ENCODE assay signal across 17 cellular contexts in the genomic region with DNA sequence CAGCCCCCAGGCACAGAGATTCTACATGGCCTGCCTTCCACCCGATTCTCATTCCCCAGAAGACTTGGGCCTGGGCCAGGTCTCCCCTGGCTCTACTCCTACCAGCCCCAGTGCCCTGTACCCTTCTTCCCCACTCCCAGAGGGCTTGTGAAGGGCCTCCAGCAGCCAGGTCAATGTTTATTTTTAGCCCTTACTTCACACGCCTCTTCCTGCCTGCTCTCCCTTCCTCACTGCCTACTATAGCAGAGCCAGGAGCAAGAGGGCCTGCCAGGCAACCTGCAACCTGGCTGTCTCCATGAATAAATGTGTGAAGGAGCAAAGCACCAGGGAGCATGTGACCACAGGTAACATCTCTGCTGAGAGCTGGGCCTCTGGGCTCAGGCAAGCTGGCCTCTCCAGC. TPM values are rescaled to one million over a fixed set of nuclear protein-coding genes. Genes with fewer than 3 reads are reported as not detected.
DNase-seq lines count a peak whose midpoint lies in the region; ATAC-seq, FAIRE-seq and TF ChIP-seq lines count a peak whose summit lies in the region.
"Had no signal": no experiment of that assay in that cellular context is flagged by ENCODE, and none has a peak within 500 bp of the region (broad histone marks: within the 10 kb centered on the region; RNA-seq: fewer than 3 reads in every experiment).

No MANE protein-coding gene starts in this region.

- H3K27me3 Mint-ChIP-seq in astrocyte (ENCODE audit: low read depth, unreplicated experiment) = peaks cover 11% of the 10 kb centered on the region
- H3K27me3 Mint-ChIP-seq in CD4-positive, alpha-beta T cell = no peaks in the 10 kb centered on the region
- H3K27me3 Mint-ChIP-seq: activated CD4-positive, alpha-beta T cell treated with anti-CD3 and anti-CD28 coated beads, Interleukin-2, amount 10 ng/mL, durations not matched to agents 7 days and 5 days; stimulated activated naive CD8-positive, alpha-beta T cell treated with anti-CD3 and anti-CD28 coated beads, Interleukin-15, Interleukin-2, amounts not matched to agents 100 ng/mL and 50 ng/mL, for 24 hours had no signal

- DNase-seq in Right ventricle myocardium inferior (ENCODE audit: missing footprints) = no peak
- DNase-seq in cardiac septum (ENCODE audit: low spot score) = no peak
- no peak for DNase-seq in astrocyte (ENCODE audit: low read depth)
- peak; percentile 21 for DNase-seq in kidney tubule cell (ENCODE audit: low spot score)
- DNase-seq in SIG-M5 treated with dmso at 0.1 percent for 504 hours (lab: John Stamatoyannopoulos, UW; ENCODE audit: unreplicated experiment) = no peak
- no peak for DNase-seq in CD4-positive, alpha-beta T cell
- DNase-seq: ACHN; activated CD4-positive, alpha-beta T cell treated with anti-CD3 and anti-CD28 coated beads, Interleukin-2, amount 10 ng/mL, durations not matched to agents 7 days and 5 days; activated T-cell treated with anti-CD3 and anti-CD28 coated beads, Interleukin-2, amount 50 U/mL, for 48 hours; NCI-H1105 treated with DMSO at 0.1 percent for 48 hours; NCI-H524 had no signal

- H4K20me1 ChIP-seq in astrocyte (ENCODE audit: insufficient read depth, low read length) = no peaks in the 10 kb centered on the region

- ATAC-seq in Right ventricle myocardium inferior (peak; percentile 92), HG03196 (IDR thresholded peaks at IDR 0.05; ENCODE audit: unreplicated experiment) (no peak), GM19023 (IDR thresholded peaks at IDR 0.05; ENCODE audit: unreplicated experiment) (no peak)
- no peak for ATAC-seq in CD4-positive, alpha-beta T cell (ENCODE audit: poor library complexity)

- H3K4me1 ChIP-seq in astrocyte (ENCODE audit: insufficient read depth, low read length) = no peaks in the 10 kb centered on the region

- no peak overlapping the region for H2AFZ ChIP-seq in astrocyte (ENCODE audit: low read depth, low read length)

- H3K4me3 Mint-ChIP-seq in astrocyte (ENCODE audit: unreplicated experiment) = no peak overlapping the region
- H3K4me3 Mint-ChIP-seq in CD4-positive, alpha-beta T cell = no peak overlapping the region
- H3K4me3 Mint-ChIP-seq: activated CD4-positive, alpha-beta T cell treated with anti-CD3 and anti-CD28 coated beads, Interleukin-2, amount 10 ng/mL, durations not matched to agents 7 days and 5 days; neural crest cell; stimulated activated naive CD8-positive, alpha-beta T cell treated with anti-CD3 and anti-CD28 coated beads, Interleukin-15, Interleukin-2, amounts not matched to agents 100 ng/mL and 50 ng/mL, for 24 hours had no signal

- H3K9ac ChIP-seq in astrocyte (ENCODE audit: low read length) = no peak overlapping the region

- POLR2A ChIA-PET in CD4-positive, alpha-beta T cell (lab: Charles Lee) = no interaction called here

- H3K27ac Mint-ChIP-seq in astrocyte (ENCODE audit: unreplicated experiment) = peak overlapping the region; percentile 28
- H3K27ac Mint-ChIP-seq in CD4-positive, alpha-beta T cell = no peak overlapping the region
- H3K27ac Mint-ChIP-seq: stimulated activated naive CD8-positive, alpha-beta T cell treated with anti-CD3 and anti-CD28 coated beads, Interleukin-15, Interleukin-2, amounts not matched to agents 100 ng/mL and 50 ng/mL, for 24 hours had no signal

- H3K9me3 Mint-ChIP-seq in astrocyte (ENCODE audit: unreplicated experiment) = no peaks in the 10 kb centered on the region
- no peaks in the 10 kb centered on the region for H3K9me3 Mint-ChIP-seq in CD4-positive, alpha-beta T cell
- H3K9me3 Mint-ChIP-seq: activated CD4-positive, alpha-beta T cell treated with anti-CD3 and anti-CD28 coated beads, Interleukin-2, amount 10 ng/mL, durations not matched to agents 7 days and 5 days; neural crest cell; stimulated activated naive CD8-positive, alpha-beta T cell treated with anti-CD3 and anti-CD28 coated beads, Interleukin-15, Interleukin-2, amounts not matched to agents 100 ng/mL and 50 ng/mL, for 24 hours had no signal

- H3K4me1 Mint-ChIP-seq in astrocyte (ENCODE audit: low read depth, unreplicated experiment) = peaks cover 13% of the 10 kb centered on the region
- no peaks in the 10 kb centered on the region for H3K4me1 Mint-ChIP-seq in CD4-positive, alpha-beta T cell (ENCODE audit: low read depth)
- H3K4me1 Mint-ChIP-seq: activated CD4-positive, alpha-beta T cell treated with anti-CD3 and anti-CD28 coated beads, Interleukin-2, amount 10 ng/mL, durations not matched to agents 7 days and 5 days had no signal

- H3K9me3 ChIP-seq in astrocyte (ENCODE audit: insufficient read depth, low read depth, low read length) = no peaks in the 10 kb centered on the region
- H3K9me3 ChIP-seq in CD4-positive, alpha-beta T cell (ENCODE audit: control insufficient read depth, low read length) = no peaks in the 10 kb centered on the region

- peaks cover 2% of the 10 kb centered on the region for H3K36me3 Mint-ChIP-seq in astrocyte (ENCODE audit: low read depth, unreplicated experiment)
- no peaks in the 10 kb centered on the region for H3K36me3 Mint-ChIP-seq in CD4-positive, alpha-beta T cell (ENCODE audit: low read depth)

- no peak overlapping the region for H3K27ac ChIP-seq in astrocyte (ENCODE audit: low read depth, low read length)
- H3K27ac ChIP-seq in CD4-positive, alpha-beta T cell (ENCODE audit: low read depth, low read length) = no peak overlapping the region
- H3K27ac ChIP-seq: RWPE1 had no signal

- H3K36me3 ChIP-seq in astrocyte (ENCODE audit: insufficient read depth, low read length) = no peaks in the 10 kb centered on the region

- H3K79me2 ChIP-seq in astrocyte (ENCODE audit: insufficient read depth, low read length) = no peaks in the 10 kb centered on the region

- H3K4me2 ChIP-seq in astrocyte (ENCODE audit: low read length) = no peak overlapping the region

- no peak overlapping the region for H3K4me3 ChIP-seq in astrocyte (ENCODE audit: insufficient read depth, low read depth, low read length)
- H3K4me3 ChIP-seq: lung had no signal

- intact Hi-C loops in Right ventricle myocardium inferior (cut with DNase I) (loop anchor here (5.0 kb wide), 1 partner anchor 95 kb away; a partner anchor contains a TSS), cardiac septum (cut with DNase I) (no loop called here)
- intact Hi-C loops in CD4-positive, alpha-beta T cell (cut with DNase I, micrococcal nuclease) = no loop called here

- no peaks in the 10 kb centered on the region for H3K27me3 ChIP-seq in astrocyte (ENCODE audit: insufficient read depth, low read length)
- no peaks in the 10 kb centered on the region for H3K27me3 ChIP-seq in CD4-positive, alpha-beta T cell (ENCODE audit: control insufficient read depth, insufficient read depth, low read length)

- CTCF ChIA-PET in CD4-positive, alpha-beta T cell (lab: Charles Lee) = no interaction called here

- no peak for FAIRE-seq in astrocyte (lab: Jason Lieb, UNC)

- TF ChIP-seq CTCF in astrocyte (IDR thresholded peaks at IDR 0.05; ENCODE audit: insufficient read depth, low read depth, low read length) = no peak
- no peak for TF ChIP-seq CTCF in CD4-positive, alpha-beta T cell (IDR thresholded peaks at IDR 0.05)

RNA-seq across cellular contexts. Expression of a gene that starts 26.4 kb away (rescaled TPM):
- total RNA-seq in Right ventricle myocardium inferior (99.5 TPM), cardiac septum (81.4 TPM), astrocyte (80.8 and 91.2 TPM in 2 replicates)
- total RNA-seq in CD4-positive, alpha-beta T cell = 10 to 100 TPM; 44.3 to 45.5 TPM

RNA-seq across cellular contexts. Expression of a gene that starts 41.5 kb away (rescaled TPM):
- total RNA-seq in Right ventricle myocardium inferior (4.6 TPM), cardiac septum (6.4 TPM), astrocyte (9.3 and 15.1 TPM in 2 replicates)
- total RNA-seq in CD4-positive, alpha-beta T cell = 1 to 10 TPM; 7.8 TPM

RNA-seq across cellular contexts. Expression of a gene that starts 41.6 kb away (rescaled TPM):
- total RNA-seq in Right ventricle myocardium inferior (46.1 TPM), cardiac septum (59.4 TPM), astrocyte (40.9 and 49.8 TPM in 2 replicates)
- 10 to 100 TPM; 28.8 to 29.7 TPM for total RNA-seq in CD4-positive, alpha-beta T cell
